Comparison of ENCODE assay signal across 19 cellular contexts in genomic region chr1:109527098-109527811, GRCh38.
DNase-seq lines count a peak whose midpoint lies in the region; ATAC-seq lines count a peak whose summit lies in the region.
"Had no signal": no experiment of that assay in that cellular context is flagged by ENCODE, and none has a peak within 500 bp of the region (broad histone marks: within the 10 kb centered on the region; RNA-seq: fewer than 3 reads in every experiment).

No MANE protein-coding gene starts in this region.

- ATAC-seq in GM18517 (IDR thresholded peaks at IDR 0.05; ENCODE audit: unreplicated experiment): peak; percentile 60
- ATAC-seq in GM21576 (IDR thresholded peaks at IDR 0.05; ENCODE audit: unreplicated experiment): peak; percentile 51
- ATAC-seq in HG03108 (IDR thresholded peaks at IDR 0.05; ENCODE audit: unreplicated experiment): peak; percentile 52
- no peak for ATAC-seq in HG02852 (IDR thresholded peaks at IDR 0.05; ENCODE audit: unreplicated experiment)
- ATAC-seq: activated CD8-positive, alpha-beta T cell treated with anti-CD3 and anti-CD28 coated beads for 36 hours; left ventricle myocardium superior; naive thymus-derived CD8-positive, alpha-beta T cell; right cardiac atrium had no signal

- peak; percentile 62 for DNase-seq in retina
- DNase-seq in NK-92 (lab: John Stamatoyannopoulos, UW; ENCODE audit: unreplicated experiment): no peak
- no peak for DNase-seq in activated naive CD4-positive, alpha-beta T cell treated with anti-CD3 and anti-CD28 coated beads, Interleukin-2, amount 50 U/mL, for 16 hours
- no peak for DNase-seq in AG08396 (ENCODE audit: low spot score)
- DNase-seq: activated CD8-positive, alpha-beta T cell treated with anti-CD3 and anti-CD28 coated beads for 36 hours; activated effector memory CD4-positive, alpha-beta T cell treated with anti-CD3 and anti-CD28 coated beads, Interleukin-2, amount 50 U/mL, for 16 hours; brain microvascular endothelial cell; DMS153; left ventricle myocardium superior; naive thymus-derived CD8-positive, alpha-beta T cell; NCI-H1048; NCI-H2227 treated with DMSO at 0.1 percent for 48 hours; right cardiac atrium; stimulated activated CD4-positive, alpha-beta T cell treated with anti-CD3 and anti-CD28 coated beads, Interleukin-4, amount 100 ng/mL, for 4 hours; stimulated activated naive CD4-positive, alpha-beta T cell had no signal
